Comparison of ENCODE assay signal across 1 cellular context in genomic region chr19:18322759-18323460, GRCh38.
TF ChIP-seq lines count a peak whose summit lies in the region.

Gene LSM4 (minus strand): TSS chr19:18323076. CDS start chr19:18323020, 56 bp downstream.

TF ChIP-seq in K562, 482 proteins besides CTCF, POLR2A, EP300 and RAD21 (continued from another document and continues in another):
- TF ChIP-seq ZNF764 (CRISPR knock-in tag; IDR thresholded peaks at IDR 0.05; ENCODE audit: low read depth), result no peak
- TF ChIP-seq ZBTB8A (IDR thresholded peaks at IDR 0.05; ENCODE audit: partially characterized antibody), result no peak
- peak; percentile 76 for TF ChIP-seq GMEB1 (CRISPR knock-in tag; IDR thresholded peaks at IDR 0.05)
- no peak for TF ChIP-seq TOE1 (IDR thresholded peaks at IDR 0.05; ENCODE audit: borderline replicate concordance)
- no peak for TF ChIP-seq TOE1 (CRISPR knock-in tag; IDR thresholded peaks at IDR 0.05; ENCODE audit: borderline replicate concordance, low read depth)
- peak; percentile 50; the same call in 1 of the 2 replicates for TF ChIP-seq CREB3L1 (IDR thresholded peaks at IDR 0.05; ENCODE audit: borderline replicate concordance, low read depth)
- TF ChIP-seq ILF3 (IDR thresholded peaks at IDR 0.05; ENCODE audit: borderline replicate concordance), result no peak
- TF ChIP-seq HNRNPL (IDR thresholded peaks at IDR 0.05; ENCODE audit: low read depth, low read length), result peak; percentile 50; the same call in 1 of the 2 replicates
- TF ChIP-seq FOXK2 (conservative IDR thresholded peaks at IDR 0.05 in 1 of 2, IDR thresholded peaks at IDR 0.05 in 1 of 2; ENCODE audit: low read depth in 2 of 2), result 0 out of 4 replicates have a peak, but pooled peaks of 1 of the 2 experiments have one; percentile 9
- peak in 1 of 2 experiments; percentile 19; a peak in 1 of 4 replicates for TF ChIP-seq TBL1XR1 (IDR thresholded peaks at IDR 0.05; ENCODE audit: low read length in 2 of 2)
- peak; percentile 50 to 83; a peak in 2 of 4 replicates for TF ChIP-seq SIN3A (IDR thresholded peaks at IDR 0.05; ENCODE audit: borderline replicate concordance in 2 of 2, control insufficient read depth in 1 of 2, low read depth in 2 of 2, low read length in 2 of 2)
- peak; percentile 89; the same call in 1 of the 2 replicates for TF ChIP-seq PHF8 (IDR thresholded peaks at IDR 0.05; ENCODE audit: borderline replicate concordance, low read length)
- peak; percentile 96 for TF ChIP-seq E4F1 (CRISPR knock-in tag; IDR thresholded peaks at IDR 0.05; ENCODE audit: borderline replicate concordance)
- peak; percentile 89 for TF ChIP-seq ZNF395 (CRISPR knock-in tag; IDR thresholded peaks at IDR 0.05)
- 0 out of 2 replicates have a peak, but pooled peaks have one; percentile 55 for TF ChIP-seq PHB (CRISPR knock-in tag; IDR thresholded peaks at IDR 0.05)
- TF ChIP-seq USF1 (CRISPR knock-in tag; IDR thresholded peaks at IDR 0.05), result no peak
- TF ChIP-seq NRF1 (conservative IDR thresholded peaks at IDR 0.05 in 1 of 2, IDR thresholded peaks at IDR 0.05 in 1 of 2), result peak; percentile 97 to 98
- TF ChIP-seq GTF2F1 (IDR thresholded peaks at IDR 0.05; ENCODE audit: low read depth, low read length), result peak; percentile 62; the same call in 1 of the 2 replicates
- peak; percentile 89 for TF ChIP-seq GABPB1 (CRISPR knock-in tag; IDR thresholded peaks at IDR 0.05)
- TF ChIP-seq WHSC1 (IDR thresholded peaks at IDR 0.05; ENCODE audit: low read length), result no peak
- 0 out of 2 replicates have a peak, but pooled peaks have one; percentile 41 for TF ChIP-seq KDM2B (CRISPR knock-in tag; IDR thresholded peaks at IDR 0.05)
- peak; percentile 69 for TF ChIP-seq PBX2 (CRISPR knock-in tag; IDR thresholded peaks at IDR 0.05; ENCODE audit: low read depth)
- peak; percentile 81 for TF ChIP-seq PBX2 (tag; conservative IDR thresholded peaks at IDR 0.05; ENCODE audit: low read depth)
- peak; percentile 96 for TF ChIP-seq E2F1 (CRISPR knock-in tag; IDR thresholded peaks at IDR 0.05)
- TF ChIP-seq TBP (optimal IDR thresholded peaks at IDR 0.05; ENCODE audit: low read depth, low read length), result peak; percentile 82
- no peak for TF ChIP-seq MEF2A (IDR thresholded peaks at IDR 0.05; ENCODE audit: control insufficient read depth, low read depth, low read length)
- peak; percentile 62; the same call in 1 of the 2 replicates for TF ChIP-seq SPI1 (IDR thresholded peaks at IDR 0.05; ENCODE audit: borderline replicate concordance, low read depth, low read length)
- no peak for TF ChIP-seq ATF1 (CRISPR knock-in tag; IDR thresholded peaks at IDR 0.05)
- TF ChIP-seq ATF1 (tag; IDR thresholded peaks at IDR 0.05), result peak; percentile 85
- TF ChIP-seq CREM (IDR thresholded peaks at IDR 0.05; ENCODE audit: low read depth), result peak; percentile 84
- peak; percentile 98 for TF ChIP-seq PKNOX1 (IDR thresholded peaks at IDR 0.05)
- TF ChIP-seq ZNF639 (CRISPR knock-in tag; conservative IDR thresholded peaks at IDR 0.05 in 1 of 2, IDR thresholded peaks at IDR 0.05 in 1 of 2), result peak in 1 of 2 experiments; percentile 87; a peak in 2 of 4 replicates
- no peak for TF ChIP-seq ESRRB (CRISPR knock-in tag; IDR thresholded peaks at IDR 0.05; ENCODE audit: borderline replicate concordance)
- peak; percentile 97 for TF ChIP-seq POLR2G (IDR thresholded peaks at IDR 0.05; ENCODE audit: low read depth, low read length)
- no peak for TF ChIP-seq ZNF785 (CRISPR knock-in tag; IDR thresholded peaks at IDR 0.05)
- TF ChIP-seq SRSF7 (optimal IDR thresholded peaks at IDR 0.05; ENCODE audit: low read depth, low read length), result no peak
- peak; percentile 57; the same call in 1 of the 2 replicates for TF ChIP-seq SMC3 (conservative IDR thresholded peaks at IDR 0.05; ENCODE audit: insufficient read depth, low read depth, low read length)
- TF ChIP-seq ZNF24 (IDR thresholded peaks at IDR 0.05), result 0 out of 2 replicates have a peak, but pooled peaks have one; percentile 4
- no peak for TF ChIP-seq BRCA1 (IDR thresholded peaks at IDR 0.05)
- no peak for TF ChIP-seq BRCA1 (CRISPR knock-in tag; IDR thresholded peaks at IDR 0.05)
- TF ChIP-seq SP1 (CRISPR knock-in tag; IDR thresholded peaks at IDR 0.05), result peak; percentile 95
- TF ChIP-seq E2F3 (CRISPR knock-in tag; IDR thresholded peaks at IDR 0.05), result peak; percentile 84; the same call in 1 of the 2 replicates
- no peak for TF ChIP-seq CBX8 (IDR thresholded peaks at IDR 0.05; ENCODE audit: borderline replicate concordance, extremely low read depth, low read depth, low read length, poor library complexity, severe bottlenecking)
- peak; percentile 90 for TF ChIP-seq ZBTB2 (IDR thresholded peaks at IDR 0.05)
- no peak for TF ChIP-seq FOXP4 (CRISPR knock-in tag; IDR thresholded peaks at IDR 0.05; ENCODE audit: borderline replicate concordance)
